In the genomic region with DNA sequence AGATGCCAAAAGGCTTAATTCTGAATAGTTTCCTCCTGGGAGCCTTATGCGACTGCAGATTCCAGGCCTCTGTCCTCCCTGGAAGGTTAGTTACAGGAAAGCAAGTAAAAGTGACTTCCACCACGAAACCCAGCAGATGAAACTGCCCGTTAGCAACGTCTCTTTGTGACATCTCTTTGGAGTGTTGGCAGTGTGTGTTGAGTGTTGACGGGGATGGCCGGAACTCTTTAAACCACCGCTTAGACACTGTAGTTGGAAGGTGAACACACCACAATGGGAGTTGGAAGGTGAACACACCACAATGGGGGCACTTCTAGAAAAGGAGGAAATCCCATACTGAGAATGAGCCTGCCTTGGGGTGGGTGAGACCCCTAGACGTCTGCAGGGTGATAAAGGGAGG, we compare ENCODE assay signal across 11 cellular contexts. TPM values are rescaled to one million over a fixed set of nuclear protein-coding genes. Genes with fewer than 3 reads are reported as not detected.
DNase-seq lines count a peak whose midpoint lies in the region; ATAC-seq and TF ChIP-seq lines count a peak whose summit lies in the region.
"Had no signal": no experiment of that assay in that cellular context is flagged by ENCODE, and none has a peak within 500 bp of the region (broad histone marks: within the 10 kb centered on the region; RNA-seq: fewer than 3 reads in every experiment).

No MANE protein-coding gene starts in this region.

- H3K9me3 Mint-ChIP-seq in activated naive CD8-positive, alpha-beta T cell treated with anti-CD3 and anti-CD28 coated beads, Interleukin-2, amount 50 U/mL, for 24 hours: no peaks in the 10 kb centered on the region

- peak overlapping the region; percentile 98 for H3K27ac Mint-ChIP-seq in activated naive CD8-positive, alpha-beta T cell treated with anti-CD3 and anti-CD28 coated beads, Interleukin-2, amount 50 U/mL, for 24 hours

- peaks cover 7% of the 10 kb centered on the region for H3K36me3 Mint-ChIP-seq in activated naive CD8-positive, alpha-beta T cell treated with anti-CD3 and anti-CD28 coated beads, Interleukin-2, amount 50 U/mL, for 24 hours (ENCODE audit: low read depth)

- intact Hi-C loops in dorsolateral prefrontal cortex (cut with DNase I): no loop called here

- peaks cover 65% of the 10 kb centered on the region for H3K4me1 Mint-ChIP-seq in activated naive CD8-positive, alpha-beta T cell treated with anti-CD3 and anti-CD28 coated beads, Interleukin-2, amount 50 U/mL, for 24 hours

- H3K4me3 Mint-ChIP-seq in activated naive CD8-positive, alpha-beta T cell treated with anti-CD3 and anti-CD28 coated beads, Interleukin-2, amount 50 U/mL, for 24 hours: peak overlapping the region; percentile 87

- H3K4me3 ChIP-seq in GM12865 (ENCODE audit: low read depth, low read length) (peak overlapping the region; percentile 90), dorsolateral prefrontal cortex (no peak overlapping the region)
- H3K4me3 ChIP-seq: lung, SK-N-MC had no signal

- peaks cover 0 to 81% (median 51%) of the 10 kb centered on the region in 45 donors for H3K27me3 ChIP-seq in dorsolateral prefrontal cortex

- no peak overlapping the region for H3K27ac ChIP-seq in dorsolateral prefrontal cortex
- H3K27ac ChIP-seq: SK-N-MC had no signal

- DNase-seq in GM12865 (ENCODE audit: low read depth): peak; percentile 49
- DNase-seq in NCI-H146 treated with DMSO at 0.1 percent for 48 hours (lab: John Stamatoyannopoulos, UW; ENCODE audit: unreplicated experiment): peak; percentile 56
- peak; percentile 28 for DNase-seq in activated naive CD8-positive, alpha-beta T cell treated with anti-CD3 and anti-CD28 coated beads, Interleukin-2, amount 50 U/mL, for 24 hours
- DNase-seq in retina: peak; percentile 16
- DNase-seq in C1 segment of cervical spinal cord (lab: John Stamatoyannopoulos, UW): no peak
- no peak for DNase-seq in dorsolateral prefrontal cortex

- no peaks in the 10 kb centered on the region for H3K27me3 Mint-ChIP-seq in activated naive CD8-positive, alpha-beta T cell treated with anti-CD3 and anti-CD28 coated beads, Interleukin-2, amount 50 U/mL, for 24 hours

- no peak for TF ChIP-seq CTCF in GM12865 (IDR thresholded peaks at IDR 0.05; ENCODE audit: insufficient read depth, low read depth, low read length, missing control alignments)
- no peak for TF ChIP-seq CTCF in dorsolateral prefrontal cortex (IDR thresholded peaks at IDR 0.05 in 54 of 56, conservative IDR thresholded peaks at IDR 0.05 in 2 of 56; ENCODE audit: low read depth in 1 of 56, partially characterized antibody in 56 of 56)

- peak; percentile 55 for ATAC-seq in activated naive CD8-positive, alpha-beta T cell treated with anti-CD3 and anti-CD28 coated beads, Interleukin-2, amount 50 U/mL, for 24 hours
- ATAC-seq in HG03432 (IDR thresholded peaks at IDR 0.05; ENCODE audit: unreplicated experiment) (no peak), HG02884 (IDR thresholded peaks at IDR 0.05; ENCODE audit: unreplicated experiment) (no peak)

RNA-seq across cellular contexts. Expression of a gene that starts 0.9 kb away (rescaled TPM):
- 1 to 10 TPM in 10 of 120 experiments, under 1 TPM in 29, not detected in 81; 0.28 to 2.7 (median 0.68) TPM for total RNA-seq in dorsolateral prefrontal cortex
- total RNA-seq: G401 had no signal

Comparison
In these comparisons a context has a peak if more than half of its experiments do, and no peak if none do; other contexts are left out.
1. DNase-seq: peak in GM12865 (single experiment), NCI-H146 treated with DMSO at 0.1 percent for 48 hours (single experiment), activated naive CD8-positive, alpha-beta T cell treated with anti-CD3 and anti-CD28 coated beads, Interleukin-2, amount 50 U/mL, for 24 hours (single experiment) and retina (single experiment); none in C1 segment of cervical spinal cord (0 of 14) and dorsolateral prefrontal cortex (0 of 10).